Comparison of ENCODE assay signal across 8 cellular contexts in genomic region chr2:152925540-152926448, GRCh38.
A peak's percentile ranks its signal among the peaks of the same experiment; 100 is the strongest.
DNase-seq lines count a peak whose midpoint lies in the region; ATAC-seq and TF ChIP-seq lines count a peak whose summit lies in the region.

No MANE protein-coding gene starts in this region.

- H3K36me3 Mint-ChIP-seq in CD4-positive, alpha-beta T cell (ENCODE audit: low read depth) = no peaks in the 10 kb centered on the region

- H3K27me3 ChIP-seq in CD4-positive, alpha-beta T cell (ENCODE audit: control insufficient read depth, insufficient read depth, low read length) = no peaks in the 10 kb centered on the region

- POLR2A ChIA-PET in CD4-positive, alpha-beta T cell (lab: Charles Lee) = no interaction called here

- H3K27ac Mint-ChIP-seq in CD4-positive, alpha-beta T cell = no peak overlapping the region

- intact Hi-C loops in CD4-positive, alpha-beta T cell (cut with DNase I, micrococcal nuclease) = no loop called here

- no peaks in the 10 kb centered on the region for H3K4me1 Mint-ChIP-seq in CD4-positive, alpha-beta T cell (ENCODE audit: low read depth)

- no peak for TF ChIP-seq POLR2A in erythroblast (IDR thresholded peaks at IDR 0.05; ENCODE audit: low read length)

- no peak for ATAC-seq in CD4-positive, alpha-beta T cell (ENCODE audit: poor library complexity)
- ATAC-seq in GM18867 (IDR thresholded peaks at IDR 0.05; ENCODE audit: unreplicated experiment) (peak; percentile 90), HG02981 (IDR thresholded peaks at IDR 0.05; ENCODE audit: unreplicated experiment) (peak; percentile 88)

- peak; percentile 23 for TF ChIP-seq CTCF in CD4-positive, alpha-beta T cell (IDR thresholded peaks at IDR 0.05)

- peaks cover 9% of the 10 kb centered on the region for H3K27me3 Mint-ChIP-seq in CD4-positive, alpha-beta T cell

- DNase-seq in CD4-positive, alpha-beta T cell = peak in 2 of 10 experiments; percentile 3 to 5
- DNase-seq in NCI-H1694 (lab: John Stamatoyannopoulos, UW) (peak; percentile 74), UCSD-AML1 (lab: John Stamatoyannopoulos, UW; ENCODE audit: unreplicated experiment) (peak; percentile 51), erythroblast (lab: John Stamatoyannopoulos, UW) (peak; percentile 58 to 76), occipital lobe (lab: John Stamatoyannopoulos, UW) (peak; percentile 12)
- DNase-seq in stimulated activated naive CD4-positive, alpha-beta T cell treated with Interleukin-2 at 50 U/mL for 16 hours (lab: John Stamatoyannopoulos, UW) = no peak

- CTCF ChIA-PET in CD4-positive, alpha-beta T cell (lab: Charles Lee) = no interaction called here

- no peaks in the 10 kb centered on the region for H3K9me3 ChIP-seq in CD4-positive, alpha-beta T cell (ENCODE audit: control insufficient read depth, low read length)

- H3K9me3 Mint-ChIP-seq in CD4-positive, alpha-beta T cell = peaks cover 3% of the 10 kb centered on the region

- no peak overlapping the region for H3K27ac ChIP-seq in CD4-positive, alpha-beta T cell (ENCODE audit: low read depth, low read length)

- no peak overlapping the region for H3K4me3 Mint-ChIP-seq in CD4-positive, alpha-beta T cell
